8 cellular contexts compared by ENCODE assay signal in genomic region chr12:45236383-45236782, GRCh38. TPM values are rescaled to one million over a fixed set of nuclear protein-coding genes. Genes with fewer than 3 reads are reported as not detected.
DNase-seq lines count a peak whose midpoint lies in the region; TF ChIP-seq lines count a peak whose summit lies in the region.
"Not testable (repeated sequence)": the region's sequence is repeated elsewhere in the genome, so short reads cannot be mapped to it uniquely, and the experiment has no call there.

No MANE protein-coding gene starts in this region.

- H3K4me1 ChIP-seq in HEK293 (ENCODE audit: control insufficient read depth, insufficient read depth, low read length) (peaks cover 42% of the 10 kb centered on the region), ascending aorta (peaks cover 14 to 57% of the 10 kb centered on the region in 2 donors), left ventricle myocardium inferior (peaks cover 55% of the 10 kb centered on the region), muscle layer of colon (ENCODE audit: insufficient read depth, low read length) (peaks cover 49% of the 10 kb centered on the region), rectal smooth muscle tissue (ENCODE audit: control insufficient read depth, insufficient read depth, low read length) (peaks cover 44% of the 10 kb centered on the region), subcutaneous abdominal adipose tissue (ENCODE audit: control insufficient read depth in 5 of 5, insufficient read depth in 5 of 5, low read length in 5 of 5) (peaks cover 22 to 46% (median 43%) of the 10 kb centered on the region in 5 donors), vagina (peaks cover 47% of the 10 kb centered on the region)

- not testable (repeated sequence) for TF ChIP-seq CTCF in HEK293 (tag by site-specific recombination; IDR thresholded peaks at IDR 0.05); ascending aorta (IDR thresholded peaks at IDR 0.05); coronary artery (IDR thresholded peaks at IDR 0.05); left ventricle myocardium inferior (IDR thresholded peaks at IDR 0.05; ENCODE audit: borderline replicate concordance); vagina (IDR thresholded peaks at IDR 0.05)

- TF ChIP-seq POLR2A in vagina (IDR thresholded peaks at IDR 0.05), result not testable (repeated sequence)

- intact Hi-C loops in ascending aorta (cut with DNase I); left ventricle myocardium inferior (cut with micrococcal nuclease); vagina (cut with DNase I): not testable (repeated sequence)

- H3K36me3 ChIP-seq in HEK293 (ENCODE audit: control insufficient read depth in 2 of 2, insufficient read depth in 1 of 2, low read length in 2 of 2); ascending aorta; left ventricle myocardium inferior; muscle layer of colon (ENCODE audit: insufficient read depth, low read length); rectal smooth muscle tissue (ENCODE audit: control insufficient read depth, insufficient read depth, low read length); subcutaneous abdominal adipose tissue (ENCODE audit: control insufficient read depth in 5 of 5, insufficient read depth in 5 of 5, low read length in 5 of 5); vagina: not testable (repeated sequence)

- not testable (repeated sequence) for DNase-seq in ascending aorta (ENCODE audit: low spot score in 2 of 2); coronary artery (ENCODE audit: low spot score); left ventricle myocardium inferior; vagina (ENCODE audit: extremely low spot score in 2 of 2)

- CTCF ChIA-PET in HEK293 (lab: Yijun Ruan, JAX), result not testable (repeated sequence)

- POLR2A ChIA-PET in HEK293 (lab: Yijun Ruan, JAX), result not testable (repeated sequence)

- not testable (repeated sequence) for H3K4me3 ChIP-seq in HEK293 (ENCODE audit: low read depth, low read length); ascending aorta; coronary artery; left ventricle myocardium inferior; muscle layer of colon (ENCODE audit: low read depth in 1 of 2, low read length in 2 of 2); rectal smooth muscle tissue (ENCODE audit: low read length); subcutaneous abdominal adipose tissue (ENCODE audit: low read depth in 1 of 5, low read length in 5 of 5); vagina

- not testable (repeated sequence) for H3K9ac ChIP-seq in muscle layer of colon (ENCODE audit: low read length); rectal smooth muscle tissue (ENCODE audit: low read length)
- peak overlapping the region in 1 of 5 donors; percentile 61 for H3K9ac ChIP-seq in subcutaneous abdominal adipose tissue (ENCODE audit: low read length in 5 of 5)

- H3K27me3 ChIP-seq in ascending aorta; left ventricle myocardium inferior (ENCODE audit: low read depth); muscle layer of colon (ENCODE audit: control insufficient read depth in 1 of 2, insufficient read depth in 2 of 2, low read length in 2 of 2); rectal smooth muscle tissue (ENCODE audit: control insufficient read depth, insufficient read depth, low read length); subcutaneous abdominal adipose tissue (ENCODE audit: control insufficient read depth in 5 of 5, insufficient read depth in 4 of 5, low read length in 5 of 5); vagina: not testable (repeated sequence)

- H3K9me3 ChIP-seq in HEK293 (ENCODE audit: control insufficient read depth, insufficient read depth, low read depth, low read length); ascending aorta; left ventricle myocardium inferior (replicated peaks); muscle layer of colon (ENCODE audit: low read length); subcutaneous abdominal adipose tissue (ENCODE audit: control insufficient read depth in 5 of 5, low read length in 5 of 5); vagina: not testable (repeated sequence)

- H3K27ac ChIP-seq in HEK293 (ENCODE audit: extremely low read depth, low read depth, low read length), result not testable (repeated sequence)
- H3K27ac ChIP-seq in ascending aorta (peak overlapping the region; percentile 85 to 91), coronary artery (peak overlapping the region; percentile 81 to 89), left ventricle myocardium inferior (replicated peaks) (peak overlapping the region; percentile 86), muscle layer of colon (ENCODE audit: low read depth, low read length) (peak overlapping the region; percentile 92), rectal smooth muscle tissue (ENCODE audit: low read depth, low read length) (peak overlapping the region; percentile 78), subcutaneous abdominal adipose tissue (ENCODE audit: low read depth, low read length) (peak overlapping the region; percentile 97), vagina (peak overlapping the region; percentile 83)

TF ChIP-seq in HEK293, 187 proteins besides CTCF, POLR2A, EP300 and RAD21:
- TF ChIP-seq ZNF146 (tag by site-specific recombination; IDR thresholded peaks at IDR 0.05) (peak; percentile 96), ZNF580 (tag by site-specific recombination; IDR thresholded peaks at IDR 0.05) (peak; percentile 58; the same call in 1 of the 2 replicates)

RNA-seq across cellular contexts. Expression of gene ANO6, which starts 20.5 kb away (rescaled TPM):
- 49.6 TPM for total RNA-seq in ascending aorta
- 46.2 TPM for total RNA-seq in left ventricle myocardium inferior
- 48.4 TPM for total RNA-seq in vagina
